ENCODE assay signal across 18 cellular contexts in genomic region chr7:1320616-1321289, GRCh38.
DNase-seq lines count a peak whose midpoint lies in the region; ATAC-seq, FAIRE-seq and TF ChIP-seq lines count a peak whose summit lies in the region.
"Had no signal": no experiment of that assay in that cellular context is flagged by ENCODE, and none has a peak within 500 bp of the region (broad histone marks: within the 10 kb centered on the region; RNA-seq: fewer than 3 reads in every experiment).

No MANE protein-coding gene starts in this region.

- CTCF ChIA-PET in K562 (lab: Yijun Ruan, JAX; ENCODE audit: low intra/inter-chr PET ratio): no interaction called here
- CTCF ChIA-PET in HepG2 (lab: Yijun Ruan, JAX; ENCODE audit: low intra/inter-chr PET ratio, low total read pairs): no interaction called here

- H3K9me1 ChIP-seq in K562 (ENCODE audit: control insufficient read depth, insufficient read depth, low read length): no peaks in the 10 kb centered on the region

- H3K27me3 ChIP-seq in K562 (ENCODE audit: control insufficient read depth in 2 of 2, insufficient read depth in 2 of 2, low read length in 2 of 2) (peaks cover 30 to 58% of the 10 kb centered on the region in 2 experiments), HepG2 (ENCODE audit: control insufficient read depth in 1 of 2, insufficient read depth in 2 of 2, low read length in 2 of 2) (peaks cover 8 to 32% of the 10 kb centered on the region in 2 experiments; a peak in 3 of 5 replicates), spleen (replicated peaks in 1 of 7) (peaks cover 0 to 64% (median 43%) of the 10 kb centered on the region in 7 donors)

- H2AFZ ChIP-seq in K562 (ENCODE audit: low read depth, low read length) (no peak overlapping the region), HepG2 (ENCODE audit: low read length) (no peak overlapping the region)

- POLR2A ChIA-PET in K562 (lab: Yijun Ruan, JAX): no interaction called here
- POLR2A ChIA-PET in HepG2 (lab: Yijun Ruan, JAX): no interaction called here

- BruUV-seq in K562 (replicated peaks; lab: Mats Ljungman, UMichigan) (no TSS peak), HepG2 (replicated peaks; lab: Mats Ljungman, UMichigan) (no TSS peak)

- DNase-seq in Right ventricle myocardium superior (peak; percentile 14), cardiac septum (ENCODE audit: low spot score) (no peak), K562 (ENCODE audit: extremely low read depth in 1 of 4, low spot score in 3 of 4) (no peak), HepG2 (ENCODE audit: low spot score) (no peak), spleen (peak; percentile 51), SKM-1 (lab: John Stamatoyannopoulos, UW; ENCODE audit: unreplicated experiment) (no peak), mesenteric fat pad (ENCODE audit: low spot score) (no peak), NCI-H2081 treated with DMSO at 0.1 percent for 48 hours (lab: John Stamatoyannopoulos, UW) (no peak)
- DNase-seq: 8988T, DMS 273 treated with DMSO at 0.1 percent for 48 hours, DND-41, KBM-7, NCI-H1105 treated with DMSO at 0.1 percent for 48 hours, NCI-H1694, NCI-H510A, NCI-H774, SIG-M5 had no signal

- no peak overlapping the region for H3K27ac ChIP-seq in K562 (ENCODE audit: extremely low read depth, low read depth, low read length)
- H3K27ac ChIP-seq in HepG2 (ENCODE audit: extremely low read length, insufficient read depth, low read length): no peak overlapping the region
- H3K27ac ChIP-seq in spleen: no peak overlapping the region

- H3K4me2 ChIP-seq in K562 (ENCODE audit: insufficient read depth, low read length): no peak overlapping the region
- H3K4me2 ChIP-seq in HepG2 (ENCODE audit: low read depth, low read length): no peak overlapping the region

- TF ChIP-seq RAD21 in K562 (CRISPR knock-in tag; conservative IDR thresholded peaks at IDR 0.05 in 1 of 2, IDR thresholded peaks at IDR 0.05 in 1 of 2) (no peak), HepG2 (CRISPR knock-in tag; IDR thresholded peaks at IDR 0.05) (no peak)

- H3K4me1 ChIP-seq in K562 (replicated peaks in 1 of 2; ENCODE audit: control insufficient read depth in 2 of 2, insufficient read depth in 2 of 2, low read length in 2 of 2): peaks cover 0 to 17% of the 10 kb centered on the region in 2 experiments; a peak in 2 of 5 replicates
- H3K4me1 ChIP-seq in HepG2 (ENCODE audit: insufficient read depth, low read length): peaks cover 7% of the 10 kb centered on the region; the same call in 1 of the 2 replicates
- no peaks in the 10 kb centered on the region for H3K4me1 ChIP-seq in spleen
- H3K4me1 ChIP-seq: HAP-1 had no signal

- H3K9ac ChIP-seq in K562 (ENCODE audit: insufficient read depth in 1 of 2, low read depth in 2 of 2, low read length in 2 of 2) (no peak overlapping the region), HepG2 (ENCODE audit: insufficient read depth, low read depth, low read length) (no peak overlapping the region)

- H4K20me1 ChIP-seq in K562 (replicated peaks; ENCODE audit: control insufficient read depth, insufficient read depth, low read length) (no peaks in the 10 kb centered on the region), HepG2 (ENCODE audit: insufficient read depth, low read length) (no peaks in the 10 kb centered on the region)

- H3K36me3 ChIP-seq in K562 (ENCODE audit: control insufficient read depth, insufficient read depth, low read length) (no peaks in the 10 kb centered on the region), HepG2 (replicated peaks in 1 of 2; ENCODE audit: control insufficient read depth in 1 of 2, insufficient read depth in 2 of 2, low read length in 2 of 2) (no peaks in the 10 kb centered on the region), spleen (no peaks in the 10 kb centered on the region)
- H3K36me3 ChIP-seq: HAP-1 had no signal

- intact Hi-C loops in Right ventricle myocardium superior (cut with DNase I): no loop called here
- intact Hi-C loops in cardiac septum (cut with DNase I): no loop called here
- intact Hi-C loops in K562 (cut with micrococcal nuclease): no loop called here
- intact Hi-C loops in HepG2 (cut with micrococcal nuclease; ENCODE audit: unreplicated experiment): no loop called here
- intact Hi-C loops in spleen (cut with DNase I; ENCODE audit: low total_unique reads): no loop called here

- no peak for TF ChIP-seq POLR2A in K562 (conservative IDR thresholded peaks at IDR 0.05)
- no peak for TF ChIP-seq POLR2A in HepG2 (IDR thresholded peaks at IDR 0.05; ENCODE audit: insufficient read depth in 1 of 2, low read depth in 2 of 2, low read length in 2 of 2)
- TF ChIP-seq POLR2A in spleen (IDR thresholded peaks at IDR 0.05): no peak

- no peaks in the 10 kb centered on the region for H3K9me3 ChIP-seq in K562 (replicated peaks; ENCODE audit: control insufficient read depth, insufficient read depth, low read depth, low read length)
- H3K9me3 ChIP-seq in HepG2 (ENCODE audit: low read length): no peaks in the 10 kb centered on the region
- no peaks in the 10 kb centered on the region for H3K9me3 ChIP-seq in spleen
- H3K9me3 ChIP-seq: HAP-1 had no signal

- WGBS in K562 (ENCODE audit: insufficient coverage, low coverage, missing lambda C conversion rate): 27% methylated on average over 17 of the region's 18 CpGs
- 70% methylated on average over 5 of the region's 18 CpGs for WGBS in HepG2 (ENCODE audit: low lambda C conversion rate)
- 85 to 94% (median 88%) methylated on average over 16 to 18 of the region's 18 CpGs for WGBS in spleen, 5 donors

- ATAC-seq in Right ventricle myocardium superior (ENCODE audit: poor library complexity) (no peak), K562 (no peak), HepG2 (no peak)

- H3K4me3 ChIP-seq in K562 (no peak overlapping the region), HepG2 (replicated peaks in 1 of 3; ENCODE audit: insufficient read depth in 1 of 3, low read depth in 2 of 3, low read length in 3 of 3) (no peak overlapping the region), spleen (no peak overlapping the region)
- H3K4me3 ChIP-seq: HAP-1 had no signal

- no peak for TF ChIP-seq CTCF in K562 (IDR thresholded peaks at IDR 0.05 in 2 of 3, conservative IDR thresholded peaks at IDR 0.05 in 1 of 3; ENCODE audit: insufficient read depth in 2 of 3, low read depth in 1 of 3, low read length in 3 of 3)
- TF ChIP-seq CTCF in HepG2 (CRISPR knock-in tag; IDR thresholded peaks at IDR 0.05): no peak
- TF ChIP-seq CTCF in spleen (IDR thresholded peaks at IDR 0.05 in 8 of 11, conservative IDR thresholded peaks at IDR 0.05 in 3 of 11): no peak

- in situ Hi-C loops in K562 (cut with MboI) (no loop called here), HepG2 (cut with HindIII; ENCODE audit: extremely low pct_ligation_motif_present, low pct_unique_long_range_greater_than_20kb) (no loop called here)

- FAIRE-seq in K562 (lab: Jason Lieb, UNC) (no peak), HepG2 (lab: Jason Lieb, UNC) (no peak)

- TF ChIP-seq EP300 in K562 (IDR thresholded peaks at IDR 0.05; ENCODE audit: low read length) (no peak), HepG2 (IDR thresholded peaks at IDR 0.05; ENCODE audit: low read depth in 2 of 2, low read length in 2 of 2) (no peak), HepG2 (CRISPR knock-in tag; IDR thresholded peaks at IDR 0.05; ENCODE audit: borderline replicate concordance) (no peak)

- H3K79me2 ChIP-seq in K562 (ENCODE audit: control insufficient read depth, insufficient read depth, low read length) (no peaks in the 10 kb centered on the region), HepG2 (ENCODE audit: insufficient read depth, low read length) (no peaks in the 10 kb centered on the region)

TF ChIP-seq in K562, 482 proteins besides CTCF, POLR2A, EP300 and RAD21:
- TF ChIP-seq USF1 (CRISPR knock-in tag; IDR thresholded peaks at IDR 0.05): peak; percentile 42
- TF ChIP-seq MAX (CRISPR knock-in tag; IDR thresholded peaks at IDR 0.05): peak; percentile 52; the same call in 1 of the 2 replicates
- no peak for TF ChIP-seq RAD51 (IDR thresholded peaks at IDR 0.05; ENCODE audit: borderline replicate concordance, low read depth)

TF ChIP-seq in HepG2, 621 proteins besides CTCF, POLR2A, EP300 and RAD21 (continues in another document):
- TF ChIP-seq MNT (IDR thresholded peaks at IDR 0.05) (peak; percentile 99), PATZ1 (CRISPR knock-in tag; IDR thresholded peaks at IDR 0.05) (peak; percentile 48), ZNF251 (CRISPR knock-in tag; IDR thresholded peaks at IDR 0.05) (no peak)

Comparison
In these comparisons a context has a peak if more than half of its experiments do, and no peak if none do; other contexts are left out.
1. DNase-seq: peak in Right ventricle myocardium superior (single experiment) and spleen (single experiment); none in cardiac septum (single experiment), K562 (0 of 4), HepG2 (single experiment), SKM-1 (single experiment), mesenteric fat pad (single experiment) and NCI-H2081 treated with DMSO at 0.1 percent for 48 hours (single experiment).